15 cellular contexts compared by ENCODE assay signal in the genomic region with DNA sequence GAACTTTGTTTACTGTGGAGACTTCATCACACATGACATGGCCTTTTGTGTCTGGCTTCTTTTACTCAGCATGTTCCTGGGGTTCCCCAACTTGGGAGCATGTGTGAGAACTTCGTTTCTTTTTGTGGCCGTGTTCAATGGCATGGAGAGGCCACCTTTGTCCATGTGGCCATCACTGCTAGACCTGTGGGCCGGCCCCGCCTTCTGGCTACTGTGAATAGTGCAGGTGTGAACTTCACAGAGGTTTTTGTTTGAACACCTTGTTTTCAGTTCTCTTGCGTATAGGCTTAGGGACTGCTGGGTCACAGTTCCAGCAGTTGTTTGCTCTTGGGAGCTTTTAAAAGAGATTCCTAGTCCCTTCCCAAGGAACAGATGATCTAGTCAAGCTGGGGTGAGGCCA. TPM values are rescaled to one million over a fixed set of nuclear protein-coding genes. Genes with fewer than 3 reads are reported as not detected.
DNase-seq lines count a peak whose midpoint lies in the region; ATAC-seq and TF ChIP-seq lines count a peak whose summit lies in the region.
"Had no signal": no experiment of that assay in that cellular context is flagged by ENCODE, and none has a peak within 500 bp of the region (broad histone marks: within the 10 kb centered on the region; RNA-seq: fewer than 3 reads in every experiment).

No MANE protein-coding gene starts in this region.

- no peak overlapping the region for H3K27ac Mint-ChIP-seq in MCF 10A (ENCODE audit: low read depth, unreplicated experiment)
- H3K27ac Mint-ChIP-seq: activated naive CD4-positive, alpha-beta T cell treated with anti-CD3 and anti-CD28 coated beads, Interleukin-2, amount 50 U/mL, for 24 hours had no signal

- POLR2A ChIA-PET in MCF 10A (lab: Yijun Ruan, JAX) = no interaction called here

- no peaks in the 10 kb centered on the region for H3K9me3 Mint-ChIP-seq in MCF 10A (ENCODE audit: unreplicated experiment)
- H3K9me3 Mint-ChIP-seq: activated naive CD4-positive, alpha-beta T cell treated with anti-CD3 and anti-CD28 coated beads, Interleukin-2, amount 50 U/mL, for 24 hours had no signal

- intact Hi-C loops in MCF 10A (cut with micrococcal nuclease) = no loop called here
- intact Hi-C loops in breast epithelium (cut with DNase I; ENCODE audit: low total_unique reads) = loop anchor here (5.0 to 10.0 kb wide), 2 partner anchors 224 to 249 kb away; no protein-coding TSS in a partner anchor
- intact Hi-C loops in left colon (cut with DNase I, micrococcal nuclease) = no loop called here
- intact Hi-C loops in aorta (cut with DNase I) = no loop called here

- H3K9me3 ChIP-seq in breast epithelium (no peaks in the 10 kb centered on the region), aorta (ENCODE audit: control insufficient read depth, low read length) (no peaks in the 10 kb centered on the region), MM.1S (replicated peaks; ENCODE audit: insufficient read depth, low read length) (no peaks in the 10 kb centered on the region)

- no peak for TF ChIP-seq POLR2A in breast epithelium (IDR thresholded peaks at IDR 0.05)

- TF ChIP-seq CTCF in MCF 10A (IDR thresholded peaks at IDR 0.05; ENCODE audit: unreplicated experiment) = no peak
- TF ChIP-seq CTCF in breast epithelium (IDR thresholded peaks at IDR 0.05) = no peak
- peak; percentile 39 for TF ChIP-seq CTCF in VCaP (conservative IDR thresholded peaks at IDR 0.05)
- no peak for TF ChIP-seq CTCF in MM.1S (IDR thresholded peaks at IDR 0.05; ENCODE audit: low read length)

- DNase-seq in MCF 10A (ENCODE audit: unreplicated experiment) (peak; percentile 33), breast epithelium (ENCODE audit: low spot score in 2 of 2) (no peak), left colon (peak in 1 of 2 donors; percentile 37), aorta (peak; percentile 20 to 52), MM.1S (no peak), midbrain (lab: John Stamatoyannopoulos, UW) (no peak)
- DNase-seq: cortex of kidney; NCI-H1048; stimulated activated CD4-positive, alpha-beta T cell treated with anti-CD3 and anti-CD28 coated beads, Interleukin-15, amount 100 ng/mL, for 24 hours; stimulated activated CD8-positive, alpha-beta memory T cell treated with anti-CD3 and anti-CD28 coated beads, Interleukin-4, amount 100 ng/mL, for 48 hours had no signal

- no peaks in the 10 kb centered on the region for H3F3A ChIP-seq in MM.1S (ENCODE audit: insufficient read depth, low read length)

- ATAC-seq in left colon (peak; percentile 65), aorta (ENCODE audit: low FRiP score) (no peak), GM18861 (IDR thresholded peaks at IDR 0.05; ENCODE audit: unreplicated experiment) (no peak)

- no peak overlapping the region for H3K4me2 ChIP-seq in MM.1S (ENCODE audit: low read depth, low read length)

- peaks cover 8% of the 10 kb centered on the region for H3K27me3 Mint-ChIP-seq in MCF 10A (ENCODE audit: insufficient read depth, unreplicated experiment)

- H3K9ac ChIP-seq in MM.1S (ENCODE audit: low read length) = no peak overlapping the region

- H3K27ac ChIP-seq in breast epithelium (no peak overlapping the region), VCaP (no peak overlapping the region), aorta (ENCODE audit: low read depth in 1 of 2, low read length in 2 of 2) (no peak overlapping the region), MM.1S (ENCODE audit: low read length) (no peak overlapping the region)

- no TSS peak for BruUV-seq in MCF 10A (replicated peaks; lab: Mats Ljungman, UMichigan)

- no peak overlapping the region for H2AFZ ChIP-seq in MM.1S (ENCODE audit: low read length)

- 87% methylated on average over 5 of the region's 5 CpGs for WGBS in aorta, 2 donors

- peaks cover 6% of the 10 kb centered on the region for H3K4me1 Mint-ChIP-seq in MCF 10A (ENCODE audit: insufficient read depth, unreplicated experiment)
- H3K4me1 Mint-ChIP-seq: activated naive CD4-positive, alpha-beta T cell treated with anti-CD3 and anti-CD28 coated beads, Interleukin-2, amount 50 U/mL, for 24 hours had no signal

- H3K36me3 Mint-ChIP-seq in MCF 10A (ENCODE audit: insufficient read depth, unreplicated experiment) = peaks cover 19% of the 10 kb centered on the region

- no peaks in the 10 kb centered on the region for H3K9me2 ChIP-seq in MM.1S (replicated peaks; ENCODE audit: insufficient read depth, low read length)

- CTCF ChIA-PET in MCF 10A (lab: Yijun Ruan, JAX) = interaction anchor here (0.6 to 1.9 kb wide), 4 partner anchors 13 to 379 kb away, joined by 3 to 7 read pairs (median 6); no protein-coding TSS in a partner anchor

- H3K27me3 ChIP-seq in breast epithelium (no peaks in the 10 kb centered on the region), aorta (ENCODE audit: control insufficient read depth in 1 of 2, insufficient read depth in 2 of 2, low read length in 1 of 2) (no peaks in the 10 kb centered on the region), MM.1S (replicated peaks; ENCODE audit: insufficient read depth, low read length) (no peaks in the 10 kb centered on the region)

- H3K4me3 ChIP-seq in breast epithelium (no peak overlapping the region), aorta (ENCODE audit: low read length in 2 of 2) (no peak overlapping the region), MM.1S (ENCODE audit: low read length) (no peak overlapping the region)

- no peaks in the 10 kb centered on the region for H4K20me1 ChIP-seq in MM.1S (ENCODE audit: insufficient read depth, low read length)

- no peak overlapping the region for H3K4me3 Mint-ChIP-seq in MCF 10A (ENCODE audit: unreplicated experiment)
- H3K4me3 Mint-ChIP-seq: activated naive CD4-positive, alpha-beta T cell treated with anti-CD3 and anti-CD28 coated beads, Interleukin-2, amount 50 U/mL, for 24 hours had no signal

- H3K4me1 ChIP-seq in breast epithelium (no peaks in the 10 kb centered on the region), aorta (ENCODE audit: control insufficient read depth in 1 of 2, insufficient read depth in 2 of 2, low read length in 2 of 2) (no peaks in the 10 kb centered on the region), MM.1S (ENCODE audit: low read length) (no peaks in the 10 kb centered on the region)

- no peaks in the 10 kb centered on the region for H3K79me2 ChIP-seq in MM.1S (ENCODE audit: low read length)

- H3K36me3 ChIP-seq in breast epithelium (peaks cover 5% of the 10 kb centered on the region), aorta (ENCODE audit: control insufficient read depth in 1 of 2, insufficient read depth in 2 of 2, low read length in 1 of 2) (peaks cover 0 to 4% of the 10 kb centered on the region in 2 donors), MM.1S (replicated peaks; ENCODE audit: insufficient read depth, low read length) (no peaks in the 10 kb centered on the region)

RNA-seq across cellular contexts. Expression of gene SLC38A8, which starts 5.7 kb away (rescaled TPM):
- total RNA-seq in MCF 10A (2022) = not detected in 2 replicates
- total RNA-seq in breast epithelium = not detected
- total RNA-seq in left colon = not detected
- total RNA-seq in aorta = not detected
- not detected for polyA plus RNA-seq in aorta
- total RNA-seq: T-helper 1 cell treated with Interleukin-12 subunit alpha and Interleukin-12 subunit beta and Interleukin-4 antibody, amounts not matched to agents 30 ng/mL and 1 ng/mL, for 36 hours; ureter had no signal

Comparison
In these comparisons a context has a peak if more than half of its experiments do, and no peak if none do; other contexts are left out.
1. DNase-seq: peak in MCF 10A (single experiment) and aorta (2 of 2); none in breast epithelium (0 of 2), MM.1S (single experiment) and midbrain (single experiment).